33 cellular contexts compared by ENCODE assay signal in genomic region chr1:37732111-37732780, GRCh38. TPM values are rescaled to one million over a fixed set of nuclear protein-coding genes. Genes with fewer than 3 reads are reported as not detected.
A peak's percentile ranks its signal among the peaks of the same experiment; 100 is the strongest.
DNase-seq lines count a peak whose midpoint lies in the region; ATAC-seq and TF ChIP-seq lines count a peak whose summit lies in the region.
"Had no signal": no experiment of that assay in that cellular context is flagged by ENCODE, and none has a peak within 500 bp of the region (broad histone marks: within the 10 kb centered on the region; RNA-seq: fewer than 3 reads in every experiment).

No MANE protein-coding gene starts in this region.

- ATAC-seq in GM23338 (peak; percentile 18; the same call in 2 of the 3 replicates), left lobe of liver (peak; percentile 66)
- ATAC-seq in activated CD8-positive, alpha-beta memory T cell treated with anti-CD3 and anti-CD28 coated beads, Interleukin-2, amount 10 ng/mL, durations not matched to agents 7 days and 5 days, result no peak
- ATAC-seq: activated CD4-positive, alpha-beta T cell treated with anti-CD3 and anti-CD28 coated beads for 36 hours; activated CD8-positive, alpha-beta T cell treated with anti-CD3 and anti-CD28 coated beads for 36 hours; gastrocnemius medialis; Panc1; right cardiac atrium had no signal

- CTCF ChIA-PET in activated CD8-positive, alpha-beta memory T cell treated with anti-CD3 and anti-CD28 coated beads, Interleukin-2, amount 10 ng/mL, durations not matched to agents 7 days and 5 days (lab: Charles Lee), result interaction anchor here (0.8 kb wide), 1 partner anchor 129 kb away, joined by 3 read pairs; no protein-coding TSS in a partner anchor

- no peak overlapping the region; the same call in 1 of the 2 replicates for H2AFZ ChIP-seq in GM23338
- H2AFZ ChIP-seq: parathyroid adenoma had no signal

- H3K4me3 Mint-ChIP-seq in GM23338 (no peak overlapping the region), progenitor cell of endocrine pancreas (ENCODE audit: low read depth) (no peak overlapping the region)
- no peak overlapping the region for H3K4me3 Mint-ChIP-seq in activated CD8-positive, alpha-beta memory T cell treated with anti-CD3 and anti-CD28 coated beads, Interleukin-2, amount 10 ng/mL, durations not matched to agents 7 days and 5 days
- H3K4me3 Mint-ChIP-seq: activated CD4-positive, alpha-beta T cell treated with anti-CD3 and anti-CD28 coated beads for 36 hours; activated CD8-positive, alpha-beta T cell treated with anti-CD3 and anti-CD28 coated beads for 36 hours; activated naive CD4-positive, alpha-beta T cell treated with anti-CD3 and anti-CD28 coated beads for 36 hours; B cell; CD4-positive, alpha-beta memory T cell; neural crest cell had no signal

- TF ChIP-seq POLR2A in Peyer's patch (IDR thresholded peaks at IDR 0.05) (no peak), breast epithelium (IDR thresholded peaks at IDR 0.05) (no peak)

- H3K79me2 ChIP-seq in GM23338 (replicated peaks; ENCODE audit: insufficient read depth), result no peaks in the 10 kb centered on the region
- H3K79me2 ChIP-seq: parathyroid adenoma had no signal

- DNase-seq in GM23338 (ENCODE audit: low spot score) (no peak), Peyer's patch (peak in 2 of 3 donors; percentile 70 to 79), left lobe of liver (ENCODE audit: low spot score) (no peak), progenitor cell of endocrine pancreas (ENCODE audit: low spot score, unreplicated experiment) (no peak), GM19238 (ENCODE audit: insufficient read length, low spot score) (no peak), breast epithelium (ENCODE audit: low spot score in 2 of 2) (no peak), 8988T (no peak)
- DNase-seq in activated CD8-positive, alpha-beta memory T cell treated with anti-CD3 and anti-CD28 coated beads, Interleukin-2, amount 10 ng/mL, durations not matched to agents 7 days and 5 days, result no peak
- DNase-seq: ACHN; activated CD4-positive, alpha-beta T cell treated with anti-CD3 and anti-CD28 coated beads for 36 hours; activated CD8-positive, alpha-beta T cell treated with anti-CD3 and anti-CD28 coated beads for 36 hours; activated naive CD4-positive, alpha-beta T cell treated with anti-CD3 and anti-CD28 coated beads for 36 hours; CD4-positive, alpha-beta memory T cell; gastrocnemius medialis; GDM1; GOT3; mammary epithelial cell; NCI-H1417; NCI-H2081; NCI-H2227 treated with DMSO at 0.1 percent for 48 hours; right cardiac atrium; SJCRH30; stimulated activated CD4-positive, alpha-beta T cell treated with anti-CD3 and anti-CD28 coated beads, Interleukin-4, amount 100 ng/mL, for 24 hours; SW 1271; T1000; thyroid gland had no signal

- H3K9me3 Mint-ChIP-seq in GM23338 (no peaks in the 10 kb centered on the region; the same call in 2 of the 3 replicates), progenitor cell of endocrine pancreas (ENCODE audit: low read depth) (peaks cover 3% of the 10 kb centered on the region)
- H3K9me3 Mint-ChIP-seq in activated CD8-positive, alpha-beta memory T cell treated with anti-CD3 and anti-CD28 coated beads, Interleukin-2, amount 10 ng/mL, durations not matched to agents 7 days and 5 days (ENCODE audit: low read depth), result no peaks in the 10 kb centered on the region
- H3K9me3 Mint-ChIP-seq: activated CD8-positive, alpha-beta T cell treated with anti-CD3 and anti-CD28 coated beads for 36 hours; activated naive CD4-positive, alpha-beta T cell treated with anti-CD3 and anti-CD28 coated beads for 36 hours had no signal

- no peak for TF ChIP-seq CTCF in GM23338 (conservative IDR thresholded peaks at IDR 0.05; ENCODE audit: low read depth in 2 of 2)
- TF ChIP-seq CTCF in Peyer's patch (IDR thresholded peaks at IDR 0.05), result no peak
- TF ChIP-seq CTCF in progenitor cell of endocrine pancreas (IDR thresholded peaks at IDR 0.05; ENCODE audit: unreplicated experiment), result no peak
- no peak for TF ChIP-seq CTCF in breast epithelium (IDR thresholded peaks at IDR 0.05)

- H3K4me3 ChIP-seq in GM23338 (no peak overlapping the region), Peyer's patch (no peak overlapping the region), breast epithelium (no peak overlapping the region)
- H3K4me3 ChIP-seq: dorsolateral prefrontal cortex, gastrocnemius medialis, SJCRH30, thyroid gland had no signal

- no peaks in the 10 kb centered on the region for H3K9me2 ChIP-seq in GM23338 (ENCODE audit: insufficient read depth)

- H3K4me1 Mint-ChIP-seq in GM23338 (peaks cover 3% of the 10 kb centered on the region; the same call in 2 of the 3 replicates), progenitor cell of endocrine pancreas (ENCODE audit: low read depth) (peaks cover 7% of the 10 kb centered on the region)
- H3K4me1 Mint-ChIP-seq in activated CD8-positive, alpha-beta memory T cell treated with anti-CD3 and anti-CD28 coated beads, Interleukin-2, amount 10 ng/mL, durations not matched to agents 7 days and 5 days, result no peaks in the 10 kb centered on the region
- H3K4me1 Mint-ChIP-seq: activated CD4-positive, alpha-beta T cell treated with anti-CD3 and anti-CD28 coated beads for 36 hours; B cell; CD4-positive, alpha-beta memory T cell had no signal

- H3K27me3 ChIP-seq in GM23338 (ENCODE audit: insufficient read depth), result peaks cover 14% of the 10 kb centered on the region
- H3K27me3 ChIP-seq in Peyer's patch, result no peaks in the 10 kb centered on the region
- peaks cover 0 to 16% of the 10 kb centered on the region in 2 donors for H3K27me3 ChIP-seq in breast epithelium
- H3K27me3 ChIP-seq: thyroid gland had no signal

- H3K9me3 ChIP-seq in Peyer's patch (no peaks in the 10 kb centered on the region), breast epithelium (no peaks in the 10 kb centered on the region)
- H3K9me3 ChIP-seq: gastrocnemius medialis, SJCRH30, thyroid gland had no signal

- no peaks in the 10 kb centered on the region for H3K36me3 ChIP-seq in GM23338 (ENCODE audit: insufficient read depth)
- H3K36me3 ChIP-seq in Peyer's patch, result peaks cover 0 to 7% (median 0%) of the 10 kb centered on the region in 3 donors
- no peaks in the 10 kb centered on the region for H3K36me3 ChIP-seq in breast epithelium
- H3K36me3 ChIP-seq: gastrocnemius medialis, SJCRH30, thyroid gland had no signal

- H4K20me1 ChIP-seq in GM23338 (replicated peaks; ENCODE audit: insufficient read depth), result 0 out of 2 replicates have a peak, but pooled peaks cover 2% of the 10 kb centered on the region

- no peak overlapping the region for H3K4me2 ChIP-seq in GM23338

- no peaks in the 10 kb centered on the region for H3K36me3 Mint-ChIP-seq in GM23338 (ENCODE audit: low read depth)
- H3K36me3 Mint-ChIP-seq in progenitor cell of endocrine pancreas (ENCODE audit: insufficient read depth), result no peaks in the 10 kb centered on the region
- H3K36me3 Mint-ChIP-seq in activated CD8-positive, alpha-beta memory T cell treated with anti-CD3 and anti-CD28 coated beads, Interleukin-2, amount 10 ng/mL, durations not matched to agents 7 days and 5 days, result no peaks in the 10 kb centered on the region
- H3K36me3 Mint-ChIP-seq: CD4-positive, alpha-beta memory T cell had no signal

- H3K27me3 Mint-ChIP-seq in GM23338 (ENCODE audit: insufficient read depth, low read depth, poor library complexity) (peaks cover 10% of the 10 kb centered on the region), progenitor cell of endocrine pancreas (peaks cover 48% of the 10 kb centered on the region)
- peaks cover 46% of the 10 kb centered on the region for H3K27me3 Mint-ChIP-seq in activated CD8-positive, alpha-beta memory T cell treated with anti-CD3 and anti-CD28 coated beads, Interleukin-2, amount 10 ng/mL, durations not matched to agents 7 days and 5 days

- no peak overlapping the region for H3K27ac Mint-ChIP-seq in GM23338
- H3K27ac Mint-ChIP-seq in progenitor cell of endocrine pancreas, result peak overlapping the region; percentile 89
- H3K27ac Mint-ChIP-seq in activated CD8-positive, alpha-beta memory T cell treated with anti-CD3 and anti-CD28 coated beads, Interleukin-2, amount 10 ng/mL, durations not matched to agents 7 days and 5 days, result no peak overlapping the region
- H3K27ac Mint-ChIP-seq: activated CD4-positive, alpha-beta T cell treated with anti-CD3 and anti-CD28 coated beads for 36 hours; activated CD8-positive, alpha-beta T cell treated with anti-CD3 and anti-CD28 coated beads for 36 hours; activated naive CD4-positive, alpha-beta T cell treated with anti-CD3 and anti-CD28 coated beads for 36 hours; B cell; CD4-positive, alpha-beta memory T cell had no signal

- H3K4me1 ChIP-seq in GM23338 (ENCODE audit: insufficient read depth), result 0 out of 2 replicates have a peak, but pooled peaks cover 4% of the 10 kb centered on the region
- peaks cover 0 to 15% (median 0%) of the 10 kb centered on the region in 4 donors for H3K4me1 ChIP-seq in Peyer's patch
- H3K4me1 ChIP-seq in breast epithelium, result no peaks in the 10 kb centered on the region
- H3K4me1 ChIP-seq: gastrocnemius medialis, parathyroid adenoma, SJCRH30, thyroid gland had no signal

- H3K27ac ChIP-seq in GM23338 (ENCODE audit: low read depth), result no peak overlapping the region
- peak overlapping the region in 1 of 4 donors; percentile 65 for H3K27ac ChIP-seq in Peyer's patch
- no peak overlapping the region for H3K27ac ChIP-seq in breast epithelium
- H3K27ac ChIP-seq: gastrocnemius medialis, parathyroid adenoma, SJCRH30, thyroid gland, VCaP had no signal

- H3F3A ChIP-seq in GM23338 (replicated peaks; ENCODE audit: low read depth), result no peaks in the 10 kb centered on the region

- intact Hi-C loops in breast epithelium (cut with DNase I; ENCODE audit: low total_unique reads), result no loop called here

RNA-seq across cellular contexts. Expression of gene EPHA10, which starts 32.7 kb away (rescaled TPM):
- total RNA-seq in GM23338 (2014; rRNA removed; shearing (Covaris generic)), result 1.5 and 2.4 TPM in 2 replicates
- polyA plus RNA-seq in GM23338 (2016; fragmentation: Nextera tagmentation; extraction: Ambion mirVana), result 0.21 and 0.76 TPM in 2 replicates
- 10 to 100 TPM in 3 of 4 donors, 1 to 10 TPM in 1; 9.9 to 67.8 (median 58.0) TPM for total RNA-seq in Peyer's patch
- total RNA-seq in left lobe of liver, result 0.03 TPM
- total RNA-seq in progenitor cell of endocrine pancreas, result 5.1 and 6.2 TPM in 2 replicates
- total RNA-seq in activated CD8-positive, alpha-beta memory T cell treated with anti-CD3 and anti-CD28 coated beads, Interleukin-2, amount 10 ng/mL, durations not matched to agents 7 days and 5 days, result not detected
- total RNA-seq in breast epithelium, result 1 to 10 TPM in 1 of 3 donors, under 1 TPM in 1, not detected in 1; 0.73 to 2.6 TPM
- total RNA-seq: activated CD8-positive, alpha-beta T cell treated with anti-CD3 and anti-CD28 coated beads for 36 hours; mammary epithelial cell; SJCRH30 had no signal
- polyA plus RNA-seq: CD4-positive, alpha-beta memory T cell; fibroblast of lung; mammary epithelial cell had no signal

RNA-seq across cellular contexts. Expression of gene CDCA8, which starts 39.9 kb away (rescaled TPM):
- 31.6 and 35.3 TPM in 2 replicates for total RNA-seq in GM23338 (2014; rRNA removed; shearing (Covaris generic))
- polyA plus RNA-seq in GM23338 (2016; fragmentation: Nextera tagmentation; extraction: Ambion mirVana), result 37.9 and 38.9 TPM in 2 replicates
- total RNA-seq in Peyer's patch (1 to 10 TPM; 3.1 to 7.4 (median 4.0) TPM), left lobe of liver (0.55 TPM), progenitor cell of endocrine pancreas (19.3 and 20.6 TPM in 2 replicates), breast epithelium (1 to 10 TPM in 2 of 3 donors, under 1 TPM in 1; 0.15 to 1.4 (median 1.3) TPM)
- total RNA-seq in activated CD8-positive, alpha-beta memory T cell treated with anti-CD3 and anti-CD28 coated beads, Interleukin-2, amount 10 ng/mL, durations not matched to agents 7 days and 5 days, result 10 to 100 TPM; 77.2 to 97.3 TPM

Comparison
In these comparisons a context has a peak if more than half of its experiments do, and no peak if none do; other contexts are left out.
1. DNase-seq: peak in Peyer's patch (2 of 3); none in GM23338 (single experiment), left lobe of liver (single experiment), progenitor cell of endocrine pancreas (single experiment), GM19238 (single experiment), activated CD8-positive, alpha-beta memory T cell treated with anti-CD3 and anti-CD28 coated beads, Interleukin-2, amount 10 ng/mL, durations not matched to agents 7 days and 5 days (single experiment), breast epithelium (0 of 2) and 8988T (single experiment).